In the genomic region with DNA sequence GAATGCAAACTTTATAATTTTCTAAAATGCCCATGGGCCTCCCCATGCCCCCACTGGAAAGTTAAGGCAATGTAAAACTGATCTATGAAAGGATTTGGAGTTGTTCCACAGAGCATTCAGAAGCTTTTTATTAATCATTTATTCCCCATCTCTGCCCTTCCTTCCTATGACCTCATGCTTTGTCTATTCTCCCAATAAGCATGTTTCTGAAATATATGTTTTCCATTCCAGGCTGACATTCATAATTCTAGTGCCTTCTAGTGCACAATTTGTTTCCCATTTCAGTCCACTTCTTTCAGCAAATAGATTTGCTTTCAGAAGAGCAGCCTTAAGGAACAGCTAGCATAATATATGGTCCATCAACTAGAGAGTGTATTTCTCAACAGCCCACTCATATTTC, we compare ENCODE assay signal across 19 cellular contexts.
DNase-seq lines count a peak whose midpoint lies in the region; ATAC-seq and TF ChIP-seq lines count a peak whose summit lies in the region.
"Had no signal": no experiment of that assay in that cellular context is flagged by ENCODE, and none has a peak within 500 bp of the region (broad histone marks: within the 10 kb centered on the region; RNA-seq: fewer than 3 reads in every experiment).

No MANE protein-coding gene starts in this region.

- no peak overlapping the region for H3K14ac ChIP-seq in mesenchymal stem cell (ENCODE audit: low read length in 2 of 2)
- H3K14ac ChIP-seq in neuronal stem cell (ENCODE audit: low read length): no peak overlapping the region

- DNase-seq in AG04450 (ENCODE audit: low read depth, low spot score) (no peak), Panc1 (ENCODE audit: low read depth, low spot score) (no peak), dermis microvascular lymphatic vessel endothelial cell (ENCODE audit: low read depth in 2 of 2) (peak; percentile 72 to 73), mesenchymal stem cell (peak; percentile 2), neuronal stem cell (ENCODE audit: low spot score) (no peak), Caco-2 (no peak), SHP77 (lab: John Stamatoyannopoulos, UW) (no peak), posterior vena cava (ENCODE audit: low spot score) (no peak)
- DNase-seq: activated CD8-positive, alpha-beta T cell treated with anti-CD3 and anti-CD28 coated beads for 36 hours; effector memory CD4-positive, alpha-beta T cell; left lung; naive thymus-derived CD8-positive, alpha-beta T cell; NCI-H1092; NK-92 treated with Interleukin-12 subunit alpha and Interleukin-12 subunit beta, amount 100 ng/mL, for 24 hours; right cardiac atrium; stimulated activated CD4-positive, alpha-beta T cell treated with anti-CD3 and anti-CD28 coated beads, Interleukin-4, amount 100 ng/mL, for 4 hours had no signal

- H3K27ac ChIP-seq in AG04450 (ENCODE audit: low read depth, low read length) (peak overlapping the region; percentile 77), Panc1 (ENCODE audit: low read length) (peak overlapping the region; percentile 90), mesenchymal stem cell (ENCODE audit: low read length, poor library complexity, severe bottlenecking) (peak overlapping the region; percentile 98), neuronal stem cell (replicated peaks; ENCODE audit: low read length) (no peak overlapping the region)

- POLR2A ChIA-PET in AG04450 (lab: Yijun Ruan, JAX) (interaction anchor here (0.8 to 1.4 kb wide), 3 partner anchors 20 to 419 kb away, joined by 3 to 8 read pairs (median 3); no protein-coding TSS in a partner anchor), Panc1 (lab: Charles Lee) (no interaction called here), Caco-2 (lab: Charles Lee) (no interaction called here)

- H2BK12ac ChIP-seq in mesenchymal stem cell (ENCODE audit: low read length in 2 of 2) (no peak overlapping the region), neuronal stem cell (ENCODE audit: low read length) (no peak overlapping the region)

- no peak overlapping the region for H2BK15ac ChIP-seq in mesenchymal stem cell (ENCODE audit: low read depth, poor library complexity, severe bottlenecking)
- no peak overlapping the region for H2BK15ac ChIP-seq in neuronal stem cell (ENCODE audit: low read length)

- H3K27me3 ChIP-seq in AG04450 (ENCODE audit: control insufficient read depth, insufficient read depth, low read length) (no peaks in the 10 kb centered on the region), Panc1 (ENCODE audit: control insufficient read depth, insufficient read depth, low read length) (no peaks in the 10 kb centered on the region), mesenchymal stem cell (ENCODE audit: control insufficient read depth in 1 of 2, insufficient read depth in 1 of 2, low read length in 2 of 2) (no peaks in the 10 kb centered on the region), neuronal stem cell (ENCODE audit: control insufficient read depth in 3 of 3, insufficient read depth in 3 of 3, low read depth in 1 of 3, low read length in 3 of 3) (no peaks in the 10 kb centered on the region), Caco-2 (replicated peaks; ENCODE audit: control insufficient read depth, insufficient read depth, low read length) (no peaks in the 10 kb centered on the region)
- H3K27me3 ChIP-seq: left lung had no signal

- no peaks in the 10 kb centered on the region for H3K27me3 Mint-ChIP-seq in Caco-2 (ENCODE audit: insufficient read depth, unreplicated experiment)
- H3K27me3 Mint-ChIP-seq: activated CD8-positive, alpha-beta T cell treated with anti-CD3 and anti-CD28 coated beads for 36 hours; naive thymus-derived CD8-positive, alpha-beta T cell had no signal

- no peaks in the 10 kb centered on the region for H3K9me3 ChIP-seq in AG04450 (ENCODE audit: control insufficient read depth, insufficient read depth, low read length)
- peaks cover 9% of the 10 kb centered on the region; the same call in 1 of the 2 replicates for H3K9me3 ChIP-seq in Panc1 (ENCODE audit: control insufficient read depth, insufficient read depth, low read depth, low read length)
- H3K9me3 ChIP-seq in mesenchymal stem cell (ENCODE audit: control insufficient read depth, low read length): no peaks in the 10 kb centered on the region
- H3K9me3 ChIP-seq in neuronal stem cell (replicated peaks in 1 of 2; ENCODE audit: control insufficient read depth in 2 of 2, insufficient read depth in 1 of 2, low read depth in 1 of 2, low read length in 2 of 2): no peaks in the 10 kb centered on the region
- H3K9me3 ChIP-seq in Caco-2: no peaks in the 10 kb centered on the region
- H3K9me3 ChIP-seq: left lung had no signal

- H2BK120ac ChIP-seq in mesenchymal stem cell (ENCODE audit: low read depth, low read length) (no peak overlapping the region), neuronal stem cell (ENCODE audit: low read depth, low read length) (no peak overlapping the region)

- no peaks in the 10 kb centered on the region for H3K36me3 Mint-ChIP-seq in Caco-2 (ENCODE audit: insufficient read depth, unreplicated experiment)
- H3K36me3 Mint-ChIP-seq: stimulated activated effector memory CD8-positive, alpha-beta T cell treated with anti-CD3 and anti-CD28 coated beads, Interleukin-12 subunit alpha, Interleukin-12 subunit beta, amount 100 ng/mL, for 72 hours had no signal

- H3K9ac ChIP-seq in mesenchymal stem cell (ENCODE audit: low read length): peak overlapping the region; percentile 74
- no peak overlapping the region for H3K9ac ChIP-seq in neuronal stem cell (ENCODE audit: low read depth, low read length, poor library complexity)

- H3K4me2 ChIP-seq in mesenchymal stem cell (ENCODE audit: low read length, poor library complexity, severe bottlenecking) (no peak overlapping the region), neuronal stem cell (ENCODE audit: insufficient read depth, low read length, poor library complexity, severe bottlenecking) (no peak overlapping the region)

- H2AFZ ChIP-seq in mesenchymal stem cell (ENCODE audit: low read depth, low read length): no peak overlapping the region
- no peak overlapping the region for H2AFZ ChIP-seq in neuronal stem cell (ENCODE audit: low read length)

- H3K79me1 ChIP-seq in mesenchymal stem cell (replicated peaks; ENCODE audit: low read length, poor library complexity, severe bottlenecking): no peaks in the 10 kb centered on the region
- H3K79me1 ChIP-seq in neuronal stem cell (ENCODE audit: low read depth, low read length): no peaks in the 10 kb centered on the region

- H4K91ac ChIP-seq in mesenchymal stem cell (ENCODE audit: low read length) (no peak overlapping the region), neuronal stem cell (ENCODE audit: low read depth, low read length, poor library complexity) (no peak overlapping the region)

- CTCF ChIA-PET in AG04450 (lab: Charles Lee) (interaction anchor here (0.7 to 1.3 kb wide), 4 partner anchors 17 to 450 kb away, joined by 3 to 5 read pairs (median 3); no protein-coding TSS in a partner anchor), Panc1 (lab: Charles Lee) (no interaction called here), Caco-2 (lab: Charles Lee) (no interaction called here)

- H3K4ac ChIP-seq in mesenchymal stem cell (ENCODE audit: low read depth in 1 of 2, low read length in 2 of 2): no peak overlapping the region
- no peak overlapping the region for H3K4ac ChIP-seq in neuronal stem cell (ENCODE audit: low read length)

- intact Hi-C loops in Panc1 (cut with micrococcal nuclease; ENCODE audit: unreplicated experiment): loop anchor here (5.0 to 10.0 kb wide), 2 partner anchors 90 to 172 kb away; no protein-coding TSS in a partner anchor
- intact Hi-C loops in Caco-2 (cut with micrococcal nuclease; ENCODE audit: unreplicated experiment): no loop called here
- intact Hi-C loops in posterior vena cava (cut with DNase I): no loop called here

- H3K23ac ChIP-seq in mesenchymal stem cell (ENCODE audit: low read length in 2 of 2) (no peak overlapping the region), neuronal stem cell (ENCODE audit: low read depth, low read length, poor library complexity) (no peak overlapping the region)

- BruUV-seq in Panc1 (replicated peaks; lab: Mats Ljungman, UMichigan) (no TSS peak), Caco-2 (replicated peaks; lab: Mats Ljungman, UMichigan) (no TSS peak)

- H3K36me3 ChIP-seq in Panc1 (ENCODE audit: control insufficient read depth, insufficient read depth, low read length) (no peaks in the 10 kb centered on the region), mesenchymal stem cell (ENCODE audit: control insufficient read depth in 1 of 2, insufficient read depth in 2 of 2, low read depth in 1 of 2, low read length in 2 of 2) (no peaks in the 10 kb centered on the region), neuronal stem cell (replicated peaks in 1 of 2; ENCODE audit: control insufficient read depth in 2 of 2, insufficient read depth in 2 of 2, low read length in 2 of 2) (no peaks in the 10 kb centered on the region), Caco-2 (ENCODE audit: control insufficient read depth, insufficient read depth, low read length) (no peaks in the 10 kb centered on the region)
- H3K36me3 ChIP-seq: left lung had no signal

- no peak overlapping the region for H4K8ac ChIP-seq in mesenchymal stem cell (ENCODE audit: low read length)
- H4K8ac ChIP-seq in neuronal stem cell (ENCODE audit: low read depth, low read length): no peak overlapping the region

- no peak overlapping the region for H3K4me3 ChIP-seq in AG04450 (ENCODE audit: low read depth, low read length)
- no peak overlapping the region for H3K4me3 ChIP-seq in Panc1 (ENCODE audit: low read depth in 2 of 2, low read length in 2 of 2)
- no peak overlapping the region for H3K4me3 ChIP-seq in mesenchymal stem cell (ENCODE audit: insufficient read depth in 1 of 2, low read depth in 1 of 2, low read length in 2 of 2)
- no peak overlapping the region for H3K4me3 ChIP-seq in neuronal stem cell (ENCODE audit: low read length in 2 of 2)
- H3K4me3 ChIP-seq in Caco-2 (ENCODE audit: low read depth, low read length): no peak overlapping the region
- H3K4me3 ChIP-seq: left lung had no signal

- no peak overlapping the region for H3K4me3 Mint-ChIP-seq in Caco-2 (ENCODE audit: unreplicated experiment)
- H3K4me3 Mint-ChIP-seq: activated CD8-positive, alpha-beta T cell treated with anti-CD3 and anti-CD28 coated beads for 36 hours; IgD-negative memory B cell; naive thymus-derived CD8-positive, alpha-beta T cell; stimulated activated effector memory CD8-positive, alpha-beta T cell treated with anti-CD3 and anti-CD28 coated beads, Interleukin-12 subunit alpha, Interleukin-12 subunit beta, amount 100 ng/mL, for 72 hours had no signal

- in situ Hi-C loops in Panc1 (cut with HindIII; ENCODE audit: low pct_unique_long_range_greater_than_20kb, low sequenced_read_pairs): no loop called here

- ATAC-seq in Panc1: no peak
- ATAC-seq: activated CD8-positive, alpha-beta T cell treated with anti-CD3 and anti-CD28 coated beads for 36 hours; left lung; naive thymus-derived CD8-positive, alpha-beta T cell; right cardiac atrium; stimulated activated effector memory CD8-positive, alpha-beta T cell treated with anti-CD3 and anti-CD28 coated beads, Interleukin-12 subunit alpha, Interleukin-12 subunit beta, amount 100 ng/mL, for 72 hours had no signal

- H3K4me1 ChIP-seq in Panc1 (ENCODE audit: control insufficient read depth, insufficient read depth, low read length): no peaks in the 10 kb centered on the region
- no peaks in the 10 kb centered on the region for H3K4me1 ChIP-seq in mesenchymal stem cell (ENCODE audit: control insufficient read depth, insufficient read depth, low read depth, low read length)
- peaks cover 0 to 5% of the 10 kb centered on the region in 2 donors for H3K4me1 ChIP-seq in neuronal stem cell (ENCODE audit: control insufficient read depth in 2 of 2, insufficient read depth in 1 of 2, low read depth in 1 of 2, low read length in 2 of 2)
- peaks cover 20% of the 10 kb centered on the region for H3K4me1 ChIP-seq in Caco-2
- H3K4me1 ChIP-seq: left lung had no signal

- H2AK5ac ChIP-seq in mesenchymal stem cell (ENCODE audit: low read length, severe bottlenecking): no peak overlapping the region
- no peak overlapping the region for H2AK5ac ChIP-seq in neuronal stem cell (ENCODE audit: low read depth, low read length)

- H2BK5ac ChIP-seq in mesenchymal stem cell (ENCODE audit: low read depth, low read length, poor library complexity, severe bottlenecking) (no peak overlapping the region), neuronal stem cell (ENCODE audit: low read length) (no peak overlapping the region)

- no peak overlapping the region for H3K27ac Mint-ChIP-seq in Caco-2 (ENCODE audit: unreplicated experiment)
- H3K27ac Mint-ChIP-seq: activated CD8-positive, alpha-beta T cell treated with anti-CD3 and anti-CD28 coated beads for 36 hours; activated T-helper 2 cell treated with anti-CD3 and anti-CD28 coated beads, Interferon-gamma antibody, Interleukin-2, Interleukin-4, amounts not matched to agents 10 μg/mL and 5 μg/mL and 100 μg/mL, durations not matched to agents 14 hours and 24 hours and 36 hours; IgD-negative memory B cell; naive thymus-derived CD8-positive, alpha-beta T cell; stimulated activated effector memory CD8-positive, alpha-beta T cell treated with anti-CD3 and anti-CD28 coated beads, Interleukin-12 subunit alpha, Interleukin-12 subunit beta, amount 100 ng/mL, for 72 hours had no signal

- no peak for TF ChIP-seq CTCF in AG04450 (IDR thresholded peaks at IDR 0.05; ENCODE audit: low read depth, low read length)
- TF ChIP-seq CTCF in Panc1 (IDR thresholded peaks at IDR 0.05): no peak
- no peak for TF ChIP-seq CTCF in Caco-2 (IDR thresholded peaks at IDR 0.05; ENCODE audit: insufficient read depth in 1 of 2, low read depth in 1 of 2, low read length in 1 of 2, severe bottlenecking in 1 of 2, unreplicated experiment in 1 of 2)

- H3K9me3 Mint-ChIP-seq in Caco-2 (ENCODE audit: unreplicated experiment): peaks cover 14% of the 10 kb centered on the region
- H3K9me3 Mint-ChIP-seq: activated CD8-positive, alpha-beta T cell treated with anti-CD3 and anti-CD28 coated beads for 36 hours had no signal

- H3K18ac ChIP-seq in mesenchymal stem cell (ENCODE audit: low read depth in 1 of 2, low read length in 2 of 2) (no peak overlapping the region), neuronal stem cell (ENCODE audit: low read length) (no peak overlapping the region)

- peaks cover 18% of the 10 kb centered on the region for H3K4me1 Mint-ChIP-seq in Caco-2 (ENCODE audit: low read depth, unreplicated experiment)

Comparison
In these comparisons a context has a peak if more than half of its experiments do, and no peak if none do; other contexts are left out.
1. DNase-seq: peak in dermis microvascular lymphatic vessel endothelial cell (2 of 2) and mesenchymal stem cell (single experiment); none in AG04450 (single experiment), Panc1 (single experiment), neuronal stem cell (single experiment), Caco-2 (0 of 2), SHP77 (0 of 2) and posterior vena cava (single experiment).